In the genomic region with DNA sequence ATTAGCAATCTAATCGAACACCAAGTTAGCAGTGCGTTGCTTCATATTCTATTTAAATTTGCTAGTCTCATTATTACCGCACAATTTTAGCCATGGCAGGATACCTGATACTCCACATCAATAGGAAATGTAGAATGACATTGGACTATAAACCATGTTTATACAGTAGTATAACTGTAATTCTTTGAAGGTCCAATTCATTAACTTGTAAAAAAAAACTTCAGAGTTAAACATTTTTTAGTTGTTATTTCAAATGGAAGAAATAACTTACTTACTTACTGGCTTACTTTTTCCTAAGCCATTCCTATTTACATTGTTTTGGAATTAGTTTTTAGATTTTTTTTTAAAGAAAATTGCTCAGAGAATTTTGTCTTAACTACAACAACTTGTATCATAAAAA, we compare ENCODE assay signal across 3 cellular contexts.
TF ChIP-seq lines count a peak whose summit lies in the region.

No MANE protein-coding gene starts in this region.

TF ChIP-seq in SK-N-SH, 30 proteins besides CTCF, POLR2A, EP300 and RAD21:
- TF ChIP-seq FOSL2 (IDR thresholded peaks at IDR 0.05; ENCODE audit: borderline replicate concordance, low read depth): no peak
TF ChIP-seq in SK-N-SH: peak in this region for 0.

TF ChIP-seq in SK-N-SH treated with all-trans-retinoic acid at 6 μM for 48 hours, 23 proteins besides CTCF, POLR2A, EP300 and RAD21:
- TF ChIP-seq TCF4 (CRISPR knock-in tag; IDR thresholded peaks at IDR 0.05; ENCODE audit: borderline replicate concordance): no peak

TF ChIP-seq in endothelial cell of umbilical vein, 7 proteins besides CTCF, POLR2A, EP300 and RAD21:
- no peak for TF ChIP-seq GATA2 (IDR thresholded peaks at IDR 0.05; ENCODE audit: insufficient read depth, insufficient read length, low read depth, low read length)
- TF ChIP-seq MAX (IDR thresholded peaks at IDR 0.05; ENCODE audit: insufficient read depth, insufficient read length): no peak
- TF ChIP-seq FOS (IDR thresholded peaks at IDR 0.05; ENCODE audit: borderline replicate concordance, insufficient read depth, low read length): no peak
- no peak for TF ChIP-seq MYC (IDR thresholded peaks at IDR 0.05; ENCODE audit: low read depth, low read length)
- TF ChIP-seq POLR2AphosphoS5 (IDR thresholded peaks at IDR 0.05; ENCODE audit: insufficient read depth, low read depth, low read length): no peak
- TF ChIP-seq EZH2 (IDR thresholded peaks at IDR 0.05; ENCODE audit: borderline replicate concordance, low read depth, low read length, severe bottlenecking): no peak
- no peak for TF ChIP-seq JUN (IDR thresholded peaks at IDR 0.05; ENCODE audit: borderline replicate concordance, insufficient read depth, insufficient read length, low read depth)
